In genomic region chr4:6925357-6925836, GRCh38 we compare ENCODE assay signal across 1 cellular context.
TF ChIP-seq lines count a peak whose summit lies in the region.

No MANE protein-coding gene starts in this region.

TF ChIP-seq in K562, 482 proteins besides CTCF, POLR2A, EP300 and RAD21 (continued from another document and continues in another):
- TF ChIP-seq PRDM10 (IDR thresholded peaks at IDR 0.05; ENCODE audit: partially characterized antibody) (no peak), DMBX1 (CRISPR knock-in tag; IDR thresholded peaks at IDR 0.05; ENCODE audit: borderline replicate concordance) (peak; percentile 66), ADNP (tag; IDR thresholded peaks at IDR 0.05) (no peak), NR3C1 (CRISPR knock-in tag; IDR thresholded peaks at IDR 0.05) (no peak), MYBL2 (IDR thresholded peaks at IDR 0.05; ENCODE audit: low read depth) (no peak), MYBL2 (CRISPR knock-in tag; IDR thresholded peaks at IDR 0.05; ENCODE audit: borderline replicate concordance) (no peak), CHD4 (IDR thresholded peaks at IDR 0.05; ENCODE audit: insufficient read depth, insufficient replicate concordance, low read depth, low read length, poor library complexity, severe bottlenecking) (no peak), RFX7 (CRISPR knock-in tag; IDR thresholded peaks at IDR 0.05) (no peak), RBM17 (IDR thresholded peaks at IDR 0.05; ENCODE audit: borderline replicate concordance, low read depth, low read length) (no peak), U2AF2 (optimal IDR thresholded peaks at IDR 0.05; ENCODE audit: low read depth, low read length) (no peak), MNT (conservative IDR thresholded peaks at IDR 0.05) (0 out of 4 replicates have a peak, but pooled peaks of 1 of the 2 experiments have one; percentile 58), SRSF9 (IDR thresholded peaks at IDR 0.05; ENCODE audit: borderline replicate concordance, low read depth, low read length) (no peak), ZNF347 (CRISPR knock-in tag; IDR thresholded peaks at IDR 0.05; ENCODE audit: low read depth) (no peak), CREB1 (IDR thresholded peaks at IDR 0.05) (no peak), CREB1 (CRISPR knock-in tag; IDR thresholded peaks at IDR 0.05) (no peak), ZFP1 (CRISPR knock-in tag; IDR thresholded peaks at IDR 0.05) (no peak), ZNF766 (CRISPR knock-in tag; conservative IDR thresholded peaks at IDR 0.05) (peak; percentile 67), CBFB (CRISPR knock-in tag; IDR thresholded peaks at IDR 0.05) (0 out of 2 replicates have a peak, but pooled peaks have one; percentile 80), ZKSCAN8 (CRISPR knock-in tag; IDR thresholded peaks at IDR 0.05) (no peak), MAX (CRISPR knock-in tag; IDR thresholded peaks at IDR 0.05) (peak; percentile 53), BHLHE40 (IDR thresholded peaks at IDR 0.05; ENCODE audit: low read length) (peak; percentile 72), EHMT2 (IDR thresholded peaks at IDR 0.05) (no peak), ZBTB17 (CRISPR knock-in tag; IDR thresholded peaks at IDR 0.05) (0 out of 2 replicates have a peak, but pooled peaks have one; percentile 52), ZNF518B (CRISPR knock-in tag; IDR thresholded peaks at IDR 0.05) (no peak), GTF3C2 (IDR thresholded peaks at IDR 0.05; ENCODE audit: borderline replicate concordance, extremely low read depth, insufficient read length) (no peak), PHF21A (IDR thresholded peaks at IDR 0.05; ENCODE audit: borderline replicate concordance, low read depth) (no peak), RNF2 (IDR thresholded peaks at IDR 0.05) (peak; percentile 85; the same call in 1 of the 2 replicates), FOXO4 (CRISPR knock-in tag; IDR thresholded peaks at IDR 0.05) (no peak), SFPQ (IDR thresholded peaks at IDR 0.05; ENCODE audit: low read depth, low read length) (no peak), ZNF444 (CRISPR knock-in tag; IDR thresholded peaks at IDR 0.05) (no peak), MEF2A (IDR thresholded peaks at IDR 0.05; ENCODE audit: control insufficient read depth, low read depth, low read length) (no peak), ZNF263 (CRISPR knock-in tag; IDR thresholded peaks at IDR 0.05; ENCODE audit: borderline replicate concordance) (no peak), MLLT1 (IDR thresholded peaks at IDR 0.05) (peak in 1 of 2 experiments; percentile 94; a peak in 2 of 4 replicates), ZNF76 (CRISPR knock-in tag; IDR thresholded peaks at IDR 0.05; ENCODE audit: borderline replicate concordance) (no peak), ETV6 (IDR thresholded peaks at IDR 0.05; ENCODE audit: borderline replicate concordance in 1 of 2, low read depth in 2 of 2, low read length in 1 of 2) (peak in 1 of 2 experiments; percentile 42; a peak in 1 of 4 replicates), ETV6 (CRISPR knock-in tag; IDR thresholded peaks at IDR 0.05; ENCODE audit: borderline replicate concordance) (no peak), MED1 (CRISPR knock-in tag; IDR thresholded peaks at IDR 0.05; ENCODE audit: borderline replicate concordance) (no peak), MAFF (IDR thresholded peaks at IDR 0.05; ENCODE audit: low read length) (0 out of 2 replicates have a peak, but pooled peaks have one; percentile 18), STAG1 (CRISPR knock-in tag; IDR thresholded peaks at IDR 0.05; ENCODE audit: borderline replicate concordance) (no peak), PHF20 (IDR thresholded peaks at IDR 0.05; ENCODE audit: partially characterized antibody) (no peak), CCNT2 (IDR thresholded peaks at IDR 0.05; ENCODE audit: borderline replicate concordance, extremely low read depth, insufficient read length, low read depth, low read length) (peak; percentile 60), DLX4 (CRISPR knock-in tag; IDR thresholded peaks at IDR 0.05) (no peak), ZNF512 (tag; IDR thresholded peaks at IDR 0.05) (no peak), POLR2B (IDR thresholded peaks at IDR 0.05; ENCODE audit: low read depth, partially characterized antibody) (no peak), ILF3 (IDR thresholded peaks at IDR 0.05; ENCODE audit: borderline replicate concordance) (no peak)
